ENCODE assay signal across 19 cellular contexts in genomic region chr3:161064413-161064812, GRCh38. TPM values are rescaled to one million over a fixed set of nuclear protein-coding genes. Genes with fewer than 3 reads are reported as not detected.
A peak's percentile ranks its signal among the peaks of the same experiment; 100 is the strongest.
DNase-seq lines count a peak whose midpoint lies in the region; ATAC-seq, FAIRE-seq and TF ChIP-seq lines count a peak whose summit lies in the region.
"Had no signal": no experiment of that assay in that cellular context is flagged by ENCODE, and none has a peak within 500 bp of the region (broad histone marks: within the 10 kb centered on the region; RNA-seq: fewer than 3 reads in every experiment).

No MANE protein-coding gene starts in this region.

- no peaks in the 10 kb centered on the region for H3K36me3 ChIP-seq in bronchial epithelial cell (ENCODE audit: control insufficient read depth, insufficient read depth, low read length)
- H3K36me3 ChIP-seq: HAP-1 had no signal

- FAIRE-seq in bronchial epithelial cell (lab: Jason Lieb, UNC) = peak; percentile 55
- FAIRE-seq: A204.1, G401.6, GM18507, H54 had no signal

- intact Hi-C loops in left ventricle myocardium superior (cut with micrococcal nuclease) = no loop called here

- ATAC-seq in esophagus mucosa (peak; percentile 70), GM18519 (IDR thresholded peaks at IDR 0.05; ENCODE audit: low FRiP score, unreplicated experiment) (no peak), left ventricle myocardium superior (no peak)
- ATAC-seq: CD8-positive, alpha-beta T cell had no signal

- no peak for TF ChIP-seq CTCF in bronchial epithelial cell (IDR thresholded peaks at IDR 0.05; ENCODE audit: insufficient read depth, low read length, severe bottlenecking)

- no peak overlapping the region for H3K4me3 ChIP-seq in bronchial epithelial cell (ENCODE audit: low read depth, low read length)
- H3K4me3 ChIP-seq: BLaER1, HAP-1 had no signal

- no peaks in the 10 kb centered on the region for H3K27me3 ChIP-seq in bronchial epithelial cell (ENCODE audit: control insufficient read depth, insufficient read depth, low read length)
- H3K27me3 ChIP-seq: BLaER1 had no signal

- peak; percentile 21 for DNase-seq in NOMO-1 treated with DMSO at 0.1 percent for 48 hours (lab: John Stamatoyannopoulos, UW; ENCODE audit: unreplicated experiment)
- DNase-seq in NOMO-1 treated with dmso at 0.1 percent for 144 hours (lab: John Stamatoyannopoulos, UW; ENCODE audit: unreplicated experiment) = no peak
- DNase-seq in bronchial epithelial cell (ENCODE audit: low read depth) = no peak
- no peak for DNase-seq in left ventricle myocardium superior
- DNase-seq: Caco-2; CD4-positive, CD25-positive, alpha-beta regulatory T cell; CD8-positive, alpha-beta T cell; DMS153; DND-41; GOT3; HFFc6 had no signal

RNA-seq across cellular contexts. Expression of gene B3GALNT1, which starts 40.7 kb away (rescaled TPM):
- total RNA-seq in bronchial epithelial cell (7.2 and 7.4 TPM in 2 replicates), esophagus mucosa (5.2 TPM), left ventricle myocardium superior (56.3 TPM)
